Comparison of ENCODE assay signal across 1 cellular context in the genomic region with DNA sequence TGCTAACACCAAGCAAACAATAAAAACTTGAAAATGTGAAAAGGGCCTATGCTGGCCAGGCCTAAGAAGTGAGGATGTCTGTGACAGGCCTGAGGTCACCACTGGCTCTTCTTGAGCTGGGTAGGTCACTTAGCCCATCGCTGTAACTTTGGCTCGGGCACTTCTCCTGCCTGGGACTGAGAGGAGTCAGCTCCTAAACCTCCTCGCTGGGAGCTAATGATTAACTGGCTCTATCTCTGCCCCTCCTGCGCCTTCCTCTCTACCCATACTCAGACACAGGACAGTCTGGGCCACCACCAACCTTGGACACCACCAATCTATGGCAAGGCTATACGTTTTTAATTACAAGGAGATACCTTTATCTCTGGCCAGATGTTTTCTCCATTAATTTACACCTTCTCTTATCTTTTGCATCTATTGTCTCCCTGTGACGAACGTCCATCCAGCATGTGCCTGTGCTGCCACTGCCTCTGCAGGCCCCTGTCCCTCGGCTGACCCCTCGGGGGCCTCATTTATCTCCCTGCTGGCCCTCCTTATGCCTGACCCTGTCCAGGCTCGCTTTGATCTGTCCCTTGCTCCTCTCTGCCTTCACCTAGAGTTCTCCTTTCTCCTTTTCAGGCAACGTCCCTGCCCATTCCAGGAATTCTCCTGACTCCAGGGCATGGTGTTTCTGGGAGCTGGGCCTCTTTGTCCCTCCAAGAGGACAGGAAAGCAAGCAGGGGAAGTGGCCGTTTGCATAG.
TF ChIP-seq lines count a peak whose summit lies in the region.

No MANE protein-coding gene starts in this region.

TF ChIP-seq in K562, 482 proteins besides CTCF, POLR2A, EP300 and RAD21:
- TF ChIP-seq DMBX1 (CRISPR knock-in tag; IDR thresholded peaks at IDR 0.05; ENCODE audit: borderline replicate concordance) = no peak
- TF ChIP-seq THRAP3 (IDR thresholded peaks at IDR 0.05; ENCODE audit: borderline replicate concordance) = no peak
- TF ChIP-seq, protein P1, sequence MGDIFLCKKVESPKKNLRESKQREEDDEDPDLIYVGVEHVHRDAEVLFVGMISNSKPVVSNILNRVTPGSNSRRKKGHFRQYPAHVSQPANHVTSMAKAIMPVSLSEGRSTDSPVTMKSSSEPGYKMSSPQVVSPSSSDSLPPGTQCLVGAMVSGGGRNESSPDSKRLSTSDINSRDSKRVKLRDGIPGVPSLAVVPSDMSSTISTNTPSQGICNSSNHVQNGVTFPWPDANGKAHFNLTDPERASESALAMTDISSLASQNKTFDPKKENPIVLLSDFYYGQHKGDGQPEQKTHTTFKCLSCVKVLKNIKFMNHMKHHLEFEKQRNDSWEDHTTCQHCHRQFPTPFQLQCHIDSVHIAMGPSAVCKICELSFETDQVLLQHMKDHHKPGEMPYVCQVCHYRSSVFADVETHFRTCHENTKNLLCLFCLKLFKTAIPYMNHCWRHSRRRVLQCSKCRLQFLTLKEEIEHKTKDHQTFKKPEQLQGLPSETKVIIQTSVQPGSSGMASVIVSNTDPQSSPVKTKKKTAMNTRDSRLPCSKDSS (IDR thresholded peaks at IDR 0.05; ENCODE audit: low read depth, partially characterized antibody) = no peak
- no peak for TF ChIP-seq NR2C2 (CRISPR knock-in tag; IDR thresholded peaks at IDR 0.05)
- no peak for TF ChIP-seq NR2C2 (tag; IDR thresholded peaks at IDR 0.05)
- no peak for TF ChIP-seq POLR3A (IDR thresholded peaks at IDR 0.05; ENCODE audit: borderline replicate concordance, extremely low read depth, insufficient read depth, insufficient read length)
- TF ChIP-seq, protein P2, sequence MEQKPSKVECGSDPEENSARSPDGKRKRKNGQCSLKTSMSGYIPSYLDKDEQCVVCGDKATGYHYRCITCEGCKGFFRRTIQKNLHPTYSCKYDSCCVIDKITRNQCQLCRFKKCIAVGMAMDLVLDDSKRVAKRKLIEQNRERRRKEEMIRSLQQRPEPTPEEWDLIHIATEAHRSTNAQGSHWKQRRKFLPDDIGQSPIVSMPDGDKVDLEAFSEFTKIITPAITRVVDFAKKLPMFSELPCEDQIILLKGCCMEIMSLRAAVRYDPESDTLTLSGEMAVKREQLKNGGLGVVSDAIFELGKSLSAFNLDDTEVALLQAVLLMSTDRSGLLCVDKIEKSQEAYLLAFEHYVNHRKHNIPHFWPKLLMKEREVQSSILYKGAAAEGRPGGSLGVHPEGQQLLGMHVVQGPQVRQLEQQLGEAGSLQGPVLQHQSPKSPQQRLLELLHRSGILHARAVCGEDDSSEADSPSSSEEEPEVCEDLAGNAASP (IDR thresholded peaks at IDR 0.05) = no peak
- TF ChIP-seq COPS2 (conservative IDR thresholded peaks at IDR 0.05) = no peak
- no peak for TF ChIP-seq PRMT5 (CRISPR knock-in tag; IDR thresholded peaks at IDR 0.05)
- TF ChIP-seq, protein P3, sequence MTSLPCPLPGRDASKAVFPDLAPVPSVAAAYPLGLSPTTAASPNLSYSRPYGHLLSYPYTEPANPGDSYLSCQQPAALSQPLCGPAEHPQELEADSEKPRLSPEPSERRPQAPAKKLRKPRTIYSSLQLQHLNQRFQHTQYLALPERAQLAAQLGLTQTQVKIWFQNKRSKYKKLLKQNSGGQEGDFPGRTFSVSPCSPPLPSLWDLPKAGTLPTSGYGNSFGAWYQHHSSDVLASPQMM (CRISPR knock-in tag; IDR thresholded peaks at IDR 0.05) = no peak
- TF ChIP-seq ELF4 (CRISPR knock-in tag; IDR thresholded peaks at IDR 0.05) = no peak
